8 cellular contexts compared by ENCODE assay signal in genomic region chr11:30914143-30914762, GRCh38.
A peak's percentile ranks its signal among the peaks of the same experiment; 100 is the strongest.
DNase-seq lines count a peak whose midpoint lies in the region; ATAC-seq, FAIRE-seq and TF ChIP-seq lines count a peak whose summit lies in the region.

No MANE protein-coding gene starts in this region.

- H3K27me3 Mint-ChIP-seq in activated CD8-positive, alpha-beta memory T cell treated with anti-CD3 and anti-CD28 coated beads, Interleukin-2, amount 10 ng/mL, durations not matched to agents 7 days and 5 days: peaks cover 5% of the 10 kb centered on the region

- H3K27ac ChIP-seq in pancreas: no peak overlapping the region

- H3K27me3 ChIP-seq in pancreas: peaks cover 0 to 5% (median 0%) of the 10 kb centered on the region in 4 donors

- ATAC-seq in activated CD8-positive, alpha-beta memory T cell treated with anti-CD3 and anti-CD28 coated beads, Interleukin-2, amount 10 ng/mL, durations not matched to agents 7 days and 5 days: no peak
- ATAC-seq in SK-N-SH treated with all-trans-retinoic acid at 6 μM for 48 hours (peak; percentile 94), pancreas (peak; percentile 63 to 85 (median 82)), GM21390 (IDR thresholded peaks at IDR 0.05; ENCODE audit: unreplicated experiment) (no peak), GM21381 (IDR thresholded peaks at IDR 0.05; ENCODE audit: unreplicated experiment) (no peak)

- 18 to 26% methylated on average over 8 of the region's 8 CpGs for WGBS in pancreas, 2 donors

- H3K27ac Mint-ChIP-seq in activated CD8-positive, alpha-beta memory T cell treated with anti-CD3 and anti-CD28 coated beads, Interleukin-2, amount 10 ng/mL, durations not matched to agents 7 days and 5 days: no peak overlapping the region

- H3K36me3 Mint-ChIP-seq in activated CD8-positive, alpha-beta memory T cell treated with anti-CD3 and anti-CD28 coated beads, Interleukin-2, amount 10 ng/mL, durations not matched to agents 7 days and 5 days: no peaks in the 10 kb centered on the region

- peak; percentile 57 for TF ChIP-seq CTCF in fibroblast of villous mesenchyme (IDR thresholded peaks at IDR 0.05; ENCODE audit: insufficient read depth, low read depth, low read length)
- TF ChIP-seq CTCF in pancreas (IDR thresholded peaks at IDR 0.05): peak in 3 of 4 donors; percentile 17 to 28 (median 18)

- intact Hi-C loops in pancreas (cut with DNase I): loop anchor here in 1 of 3 donors (5.0 to 10.0 kb wide), 2 partner anchors 567 to 1479 kb away; no protein-coding TSS in a partner anchor

- CTCF ChIA-PET in activated CD8-positive, alpha-beta memory T cell treated with anti-CD3 and anti-CD28 coated beads, Interleukin-2, amount 10 ng/mL, durations not matched to agents 7 days and 5 days (lab: Charles Lee): interaction anchor here (0.7 kb wide), 1 partner anchor 40 kb away, joined by 3 read pairs; no protein-coding TSS in a partner anchor

- H3K4me1 ChIP-seq in pancreas: no peaks in the 10 kb centered on the region

- DNase-seq in activated CD8-positive, alpha-beta memory T cell treated with anti-CD3 and anti-CD28 coated beads, Interleukin-2, amount 50 U/mL, for 4 hours: peak; percentile 17
- no peak for DNase-seq in activated CD8-positive, alpha-beta memory T cell treated with anti-CD3 and anti-CD28 coated beads, Interleukin-2, amount 10 ng/mL, durations not matched to agents 7 days and 5 days
- DNase-seq in Jurkat, Clone E6-1 (ENCODE audit: low read depth, low spot score): peak; percentile 17
- DNase-seq in fibroblast of villous mesenchyme (ENCODE audit: low read depth): peak; percentile 23
- DNase-seq in pancreas: peak; percentile 9 to 72 (median 36)

- H3K4me3 ChIP-seq in Jurkat, Clone E6-1 (ENCODE audit: low read length): no peak overlapping the region
- H3K4me3 ChIP-seq in fibroblast of villous mesenchyme (ENCODE audit: low read depth, low read length) (no peak overlapping the region), pancreas (no peak overlapping the region)

- H3K36me3 ChIP-seq in pancreas: no peaks in the 10 kb centered on the region

- H3K4me3 Mint-ChIP-seq in activated CD8-positive, alpha-beta memory T cell treated with anti-CD3 and anti-CD28 coated beads, Interleukin-2, amount 10 ng/mL, durations not matched to agents 7 days and 5 days: no peak overlapping the region

- H3K9me3 Mint-ChIP-seq in activated CD8-positive, alpha-beta memory T cell treated with anti-CD3 and anti-CD28 coated beads, Interleukin-2, amount 10 ng/mL, durations not matched to agents 7 days and 5 days (ENCODE audit: low read depth): no peaks in the 10 kb centered on the region

- no peaks in the 10 kb centered on the region for H3K9me3 ChIP-seq in pancreas

- H3K4me1 Mint-ChIP-seq in activated CD8-positive, alpha-beta memory T cell treated with anti-CD3 and anti-CD28 coated beads, Interleukin-2, amount 10 ng/mL, durations not matched to agents 7 days and 5 days: no peaks in the 10 kb centered on the region

- no peak for FAIRE-seq in pancreas (lab: Jason Lieb, UNC)

TF ChIP-seq in SK-N-SH treated with all-trans-retinoic acid at 6 μM for 48 hours, 23 proteins besides CTCF, POLR2A, EP300 and RAD21:
- TF ChIP-seq ESRRG (CRISPR knock-in tag; IDR thresholded peaks at IDR 0.05) (no peak), RARB (CRISPR knock-in tag; IDR thresholded peaks at IDR 0.05) (no peak), ISL1 (CRISPR knock-in tag; IDR thresholded peaks at IDR 0.05) (no peak)
- TF ChIP-seq, protein P1, sequence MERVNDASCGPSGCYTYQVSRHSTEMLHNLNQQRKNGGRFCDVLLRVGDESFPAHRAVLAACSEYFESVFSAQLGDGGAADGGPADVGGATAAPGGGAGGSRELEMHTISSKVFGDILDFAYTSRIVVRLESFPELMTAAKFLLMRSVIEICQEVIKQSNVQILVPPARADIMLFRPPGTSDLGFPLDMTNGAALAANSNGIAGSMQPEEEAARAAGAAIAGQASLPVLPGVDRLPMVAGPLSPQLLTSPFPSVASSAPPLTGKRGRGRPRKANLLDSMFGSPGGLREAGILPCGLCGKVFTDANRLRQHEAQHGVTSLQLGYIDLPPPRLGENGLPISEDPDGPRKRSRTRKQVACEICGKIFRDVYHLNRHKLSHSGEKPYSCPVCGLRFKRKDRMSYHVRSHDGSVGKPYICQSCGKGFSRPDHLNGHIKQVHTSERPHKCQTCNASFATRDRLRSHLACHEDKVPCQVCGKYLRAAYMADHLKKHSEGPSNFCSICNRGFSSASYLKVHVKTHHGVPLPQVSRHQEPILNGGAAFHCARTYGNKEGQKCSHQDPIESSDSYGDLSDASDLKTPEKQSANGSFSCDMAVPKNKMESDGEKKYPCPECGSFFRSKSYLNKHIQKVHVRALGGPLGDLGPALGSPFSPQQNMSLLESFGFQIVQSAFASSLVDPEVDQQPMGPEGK (CRISPR knock-in tag; IDR thresholded peaks at IDR 0.05; ENCODE audit: borderline replicate concordance): no peak

Comparison
In these comparisons a context has a peak if more than half of its experiments do, and no peak if none do; other contexts are left out.
1. ATAC-seq: peak in SK-N-SH treated with all-trans-retinoic acid at 6 μM for 48 hours (single experiment) and pancreas (4 of 4); none in activated CD8-positive, alpha-beta memory T cell treated with anti-CD3 and anti-CD28 coated beads, Interleukin-2, amount 10 ng/mL, durations not matched to agents 7 days and 5 days (single experiment), GM21390 (single experiment) and GM21381 (single experiment).